1 cellular context compared by ENCODE assay signal in genomic region chr5:143245929-143246561, GRCh38.
TF ChIP-seq lines count a peak whose summit lies in the region.

No MANE protein-coding gene starts in this region.

TF ChIP-seq in HEK293, 187 proteins besides CTCF, POLR2A, EP300 and RAD21 (continued from another document and continues in another):
- TF ChIP-seq HIC1 (tag by site-specific recombination; IDR thresholded peaks at IDR 0.05) (peak; percentile 98), ZNF501 (tag by site-specific recombination; IDR thresholded peaks at IDR 0.05) (peak; percentile 83), ZNF624 (tag by site-specific recombination; IDR thresholded peaks at IDR 0.05) (no peak), BCL11A (tag by site-specific recombination; IDR thresholded peaks at IDR 0.05; ENCODE audit: low read depth) (peak; percentile 95), ZNF843 (tag by site-specific recombination; IDR thresholded peaks at IDR 0.05) (peak; percentile 87), INSM2 (tag by site-specific recombination; IDR thresholded peaks at IDR 0.05) (peak; percentile 87), ZNF366 (tag by site-specific recombination; conservative IDR thresholded peaks at IDR 0.05) (peak; percentile 99), ZBTB44 (tag by site-specific recombination; IDR thresholded peaks at IDR 0.05) (peak; percentile 74), ZNF311 (tag by site-specific recombination; IDR thresholded peaks at IDR 0.05; ENCODE audit: borderline replicate concordance) (no peak), KLF8 (tag by site-specific recombination; IDR thresholded peaks at IDR 0.05) (peak; percentile 56; the same call in 1 of the 2 replicates), ZXDB (tag by site-specific recombination; IDR thresholded peaks at IDR 0.05) (peak; percentile 87), ZBTB20 (tag by site-specific recombination; IDR thresholded peaks at IDR 0.05) (peak; percentile 41; the same call in 1 of the 2 replicates), ZNF580 (tag by site-specific recombination; IDR thresholded peaks at IDR 0.05) (no peak), ZNF157 (tag by site-specific recombination; IDR thresholded peaks at IDR 0.05) (no peak), ZFP41 (tag by site-specific recombination; IDR thresholded peaks at IDR 0.05; ENCODE audit: borderline replicate concordance) (no peak), ZNF335 (tag by site-specific recombination; conservative IDR thresholded peaks at IDR 0.05) (peak; percentile 90), ZNF792 (tag by site-specific recombination; IDR thresholded peaks at IDR 0.05) (no peak), ZNF518A (tag by site-specific recombination; conservative IDR thresholded peaks at IDR 0.05; ENCODE audit: low read depth) (peak; percentile 35; the same call in 1 of the 2 replicates), ZBTB17 (tag by site-specific recombination; IDR thresholded peaks at IDR 0.05) (peak; percentile 70), ZNF777 (tag by site-specific recombination; IDR thresholded peaks at IDR 0.05; ENCODE audit: borderline replicate concordance) (no peak), EGR2 (tag by site-specific recombination; IDR thresholded peaks at IDR 0.05; ENCODE audit: low read depth) (no peak), ELK4 (IDR thresholded peaks at IDR 0.05; ENCODE audit: borderline replicate concordance, low read depth, low read length) (no peak), ZFP69B (tag by site-specific recombination; IDR thresholded peaks at IDR 0.05) (peak; percentile 74), WT1 (tag by site-specific recombination; IDR thresholded peaks at IDR 0.05) (no peak), ZNF561 (tag by site-specific recombination; IDR thresholded peaks at IDR 0.05; ENCODE audit: borderline replicate concordance) (peak; percentile 61; the same call in 1 of the 2 replicates), FEZF1 (tag by site-specific recombination; IDR thresholded peaks at IDR 0.05) (peak; percentile 84), HOXD13 (CRISPR knock-in tag; IDR thresholded peaks at IDR 0.05; ENCODE audit: borderline replicate concordance) (no peak), ZNF362 (tag by site-specific recombination; IDR thresholded peaks at IDR 0.05) (peak; percentile 89), ZNF394 (tag by site-specific recombination; IDR thresholded peaks at IDR 0.05; ENCODE audit: borderline replicate concordance) (peak; percentile 55; the same call in 1 of the 2 replicates), ZSCAN16 (tag by site-specific recombination; IDR thresholded peaks at IDR 0.05) (no peak), ZFP37 (tag by site-specific recombination; IDR thresholded peaks at IDR 0.05) (peak; percentile 76; the same call in 1 of the 2 replicates), ZNF747 (tag by site-specific recombination; IDR thresholded peaks at IDR 0.05) (no peak), GLIS2 (tag by site-specific recombination; IDR thresholded peaks at IDR 0.05) (peak; percentile 90), KLF10 (tag by site-specific recombination; IDR thresholded peaks at IDR 0.05) (peak; percentile 34; the same call in 1 of the 2 replicates), ZNF221 (tag by site-specific recombination; IDR thresholded peaks at IDR 0.05; ENCODE audit: borderline replicate concordance) (no peak), ZNF10 (tag by site-specific recombination; IDR thresholded peaks at IDR 0.05) (peak; percentile 39; the same call in 1 of the 2 replicates), ZNF658 (tag by site-specific recombination; IDR thresholded peaks at IDR 0.05) (no peak), MZF1 (tag by site-specific recombination; IDR thresholded peaks at IDR 0.05; ENCODE audit: borderline replicate concordance) (no peak), ZFP3 (tag by site-specific recombination; IDR thresholded peaks at IDR 0.05; ENCODE audit: low read depth) (no peak), ZFHX2 (tag by site-specific recombination; conservative IDR thresholded peaks at IDR 0.05) (no peak), ZNF248 (tag by site-specific recombination; IDR thresholded peaks at IDR 0.05) (no peak), AEBP2 (tag by site-specific recombination; IDR thresholded peaks at IDR 0.05; ENCODE audit: borderline replicate concordance) (no peak), ZNF600 (tag by site-specific recombination; IDR thresholded peaks at IDR 0.05) (peak; percentile 49; the same call in 1 of the 2 replicates), ZNF292 (tag by site-specific recombination; IDR thresholded peaks at IDR 0.05; ENCODE audit: borderline replicate concordance, low read depth) (no peak), ZNF660 (tag by site-specific recombination; IDR thresholded peaks at IDR 0.05) (peak; percentile 91), GLI4 (tag by site-specific recombination; IDR thresholded peaks at IDR 0.05) (no peak), ZNF169 (tag by site-specific recombination; IDR thresholded peaks at IDR 0.05) (no peak), ZNF596 (tag by site-specific recombination; IDR thresholded peaks at IDR 0.05) (peak; percentile 38; the same call in 1 of the 2 replicates), ZNF529 (tag by site-specific recombination; IDR thresholded peaks at IDR 0.05; ENCODE audit: insufficient replicate concordance) (peak; percentile 39), ZIC2 (tag by site-specific recombination; IDR thresholded peaks at IDR 0.05) (peak; percentile 92), ZBTB10 (tag by site-specific recombination; IDR thresholded peaks at IDR 0.05) (peak; percentile 73; the same call in 1 of the 2 replicates)
